In the genomic region with DNA sequence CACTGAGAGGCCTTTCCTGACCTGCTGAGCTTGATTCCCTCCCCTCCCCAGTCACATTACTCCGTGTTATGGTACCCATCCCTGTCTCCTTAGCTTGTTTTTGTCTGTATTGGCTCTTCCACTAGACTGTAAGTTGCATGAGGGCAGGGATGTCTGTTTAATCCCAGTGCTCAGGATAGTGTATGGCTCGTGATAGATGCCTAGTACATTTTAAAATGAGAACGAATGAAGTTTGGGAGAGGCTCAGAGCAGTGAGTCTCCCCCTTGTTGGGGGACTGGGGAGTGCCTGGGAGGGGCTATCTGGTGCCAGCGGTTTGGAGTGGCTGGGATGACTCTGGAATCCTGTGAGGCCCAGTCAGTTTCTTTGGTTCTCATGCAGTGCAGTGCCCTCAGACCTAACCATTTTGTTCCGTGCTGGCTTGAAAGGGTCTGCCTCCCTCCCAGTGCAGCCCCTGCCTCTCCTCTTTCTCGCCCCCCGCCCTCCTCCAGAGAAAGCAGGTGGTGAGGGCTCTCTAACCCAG, we compare ENCODE assay signal across 8 cellular contexts. TPM values are rescaled to one million over a fixed set of nuclear protein-coding genes. Genes with fewer than 3 reads are reported as not detected.
A peak's percentile ranks its signal among the peaks of the same experiment; 100 is the strongest.
DNase-seq lines count a peak whose midpoint lies in the region; ATAC-seq and TF ChIP-seq lines count a peak whose summit lies in the region.

No MANE protein-coding gene starts in this region.

- H3K9me2 ChIP-seq in GM23248 (ENCODE audit: insufficient read depth): no peaks in the 10 kb centered on the region

- H3K9me3 ChIP-seq in GM23248 (ENCODE audit: low read depth) (no peaks in the 10 kb centered on the region), WERI-Rb-1 (ENCODE audit: severe bottlenecking) (no peaks in the 10 kb centered on the region), heart left ventricle (no peaks in the 10 kb centered on the region), sigmoid colon (no peaks in the 10 kb centered on the region)

- in situ Hi-C loops in GM23248 (cut with MboI): no loop called here

- no peak for TF ChIP-seq EP300 in sigmoid colon (IDR thresholded peaks at IDR 0.05)

- DNase-seq in GM23248 (no peak), WERI-Rb-1 (no peak), heart left ventricle (no peak), sigmoid colon (no peak), inferior parietal cortex (ENCODE audit: extremely low spot score) (no peak)
- DNase-seq in stimulated activated CD8-positive, alpha-beta memory T cell treated with anti-CD3 and anti-CD28 coated beads, Interleukin-4, amount 100 ng/mL, for 48 hours: no peak

- peaks cover 73% of the 10 kb centered on the region for H3K4me1 ChIP-seq in GM23248 (ENCODE audit: insufficient read depth)
- peaks cover 22 to 100% (median 93%) of the 10 kb centered on the region in 12 donors for H3K4me1 ChIP-seq in heart left ventricle
- peaks cover 0 to 83% (median 74%) of the 10 kb centered on the region in 4 donors for H3K4me1 ChIP-seq in sigmoid colon

- H2AFZ ChIP-seq in GM23248: no peak overlapping the region

- H3K27ac ChIP-seq in GM23248 (peak overlapping the region; percentile 99), WERI-Rb-1 (peak overlapping the region; percentile 87), heart left ventricle (peak overlapping the region; percentile 75 to 96 (median 92)), sigmoid colon (peak overlapping the region; percentile 80 to 97 (median 96))

- H3K4me2 ChIP-seq in GM23248 (ENCODE audit: unreplicated experiment): peak overlapping the region; percentile 75

- no peak for TF ChIP-seq CTCF in WERI-Rb-1 (IDR thresholded peaks at IDR 0.05; ENCODE audit: low read depth, low read length)
- TF ChIP-seq CTCF in heart left ventricle (IDR thresholded peaks at IDR 0.05): no peak
- TF ChIP-seq CTCF in sigmoid colon (IDR thresholded peaks at IDR 0.05): no peak

- peaks cover 66% of the 10 kb centered on the region for H3F3A ChIP-seq in GM23248 (ENCODE audit: insufficient read depth)

- TF ChIP-seq POLR2A in heart left ventricle (IDR thresholded peaks at IDR 0.05) (no peak), sigmoid colon (IDR thresholded peaks at IDR 0.05) (no peak)

- no peaks in the 10 kb centered on the region for H3K27me3 ChIP-seq in GM23248 (replicated peaks; ENCODE audit: insufficient read depth)
- H3K27me3 ChIP-seq in WERI-Rb-1 (ENCODE audit: insufficient read depth, low read depth, severe bottlenecking): no peaks in the 10 kb centered on the region
- H3K27me3 ChIP-seq in heart left ventricle: no peaks in the 10 kb centered on the region
- H3K27me3 ChIP-seq in sigmoid colon: no peaks in the 10 kb centered on the region

- H3K4me3 ChIP-seq in GM23248 (no peak overlapping the region), WERI-Rb-1 (ENCODE audit: low read depth, low read length) (no peak overlapping the region), heart left ventricle (no peak overlapping the region), sigmoid colon (no peak overlapping the region)

- peaks cover 7% of the 10 kb centered on the region; the same call in 1 of the 2 replicates for H3K36me3 ChIP-seq in GM23248 (ENCODE audit: low read depth)
- peaks cover 49% of the 10 kb centered on the region for H3K36me3 ChIP-seq in WERI-Rb-1
- H3K36me3 ChIP-seq in heart left ventricle: peaks cover 0 to 7% (median under 1%) of the 10 kb centered on the region in 9 donors
- H3K36me3 ChIP-seq in sigmoid colon: no peaks in the 10 kb centered on the region

- WGBS in GM23248 (ENCODE audit: low coverage in 1 of 2, low lambda C conversion rate in 2 of 2, missing lambda C conversion rate in 2 of 2), 2 experiments: 98 to 100% methylated on average over 7 of the region's 7 CpGs
- WGBS in heart left ventricle, 4 donors: 76 to 86% (median 81%) methylated on average over 6 to 7 of the region's 7 CpGs
- 35 to 77% methylated on average over 7 of the region's 7 CpGs for WGBS in sigmoid colon, 2 donors

- ATAC-seq in heart left ventricle: no peak
- no peak for ATAC-seq in GM21447 (IDR thresholded peaks at IDR 0.05; ENCODE audit: unreplicated experiment)
- no peak for ATAC-seq in GM18873 (IDR thresholded peaks at IDR 0.05; ENCODE audit: low FRiP score, unreplicated experiment)

- peak overlapping the region; percentile 84 for H3K9ac ChIP-seq in GM23248

- no peaks in the 10 kb centered on the region; the same call in 1 of the 2 replicates for H4K20me1 ChIP-seq in GM23248 (ENCODE audit: insufficient read depth)

- H3K79me2 ChIP-seq in GM23248 (ENCODE audit: insufficient read depth): peaks cover 91% of the 10 kb centered on the region

- intact Hi-C loops in heart left ventricle (cut with DNase I) (no loop called here), sigmoid colon (cut with DNase I) (no loop called here)

RNA-seq across cellular contexts. Expression of a gene that starts 35.5 kb away (rescaled TPM):
- 467 and 477 TPM in 2 replicates for total RNA-seq in GM23248 (2014; rRNA removed; shearing (Covaris generic))
- polyA plus RNA-seq in GM23248 (2016; fragmentation: Nextera tagmentation; extraction: Ambion mirVana) (84.6 and 85.7 TPM in 2 replicates), heart left ventricle (100 to 1,000 TPM; 100 to 107 TPM), sigmoid colon (100 to 1,000 TPM; 122 to 456 (median 176) TPM)
- total RNA-seq in heart left ventricle (100 to 1,000 TPM; 124 to 307 (median 154) TPM), sigmoid colon (100 to 1,000 TPM; 131 to 328 (median 197) TPM)
